ENCODE assay signal across 21 cellular contexts in the genomic region with DNA sequence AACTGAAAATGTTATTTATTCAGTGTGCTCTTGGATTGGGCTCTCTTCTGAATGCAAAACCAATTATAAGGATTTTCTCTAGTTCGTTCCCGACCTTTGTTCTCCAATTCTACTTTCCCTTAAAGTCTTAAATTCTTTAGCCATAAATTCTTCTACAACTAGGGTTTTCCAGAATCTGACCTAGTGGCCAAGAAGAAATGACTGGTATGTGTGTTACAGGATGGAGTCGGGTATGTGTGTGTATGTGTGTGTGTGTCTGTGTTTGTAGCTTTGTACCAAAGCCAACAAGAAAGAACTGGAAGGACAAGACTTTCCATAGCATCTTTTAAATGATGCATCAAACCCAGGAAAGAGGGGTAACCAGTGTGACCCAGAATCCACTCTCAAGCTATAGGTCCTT. TPM values are rescaled to one million over a fixed set of nuclear protein-coding genes. Genes with fewer than 3 reads are reported as not detected.
A peak's percentile ranks its signal among the peaks of the same experiment; 100 is the strongest.
DNase-seq lines count a peak whose midpoint lies in the region; TF ChIP-seq lines count a peak whose summit lies in the region.
"Had no signal": no experiment of that assay in that cellular context is flagged by ENCODE, and none has a peak within 500 bp of the region (broad histone marks: within the 10 kb centered on the region; RNA-seq: fewer than 3 reads in every experiment).

No MANE protein-coding gene starts in this region.

- H3K27me3 Mint-ChIP-seq in MCF 10A (ENCODE audit: insufficient read depth, unreplicated experiment), result no peaks in the 10 kb centered on the region

- POLR2A ChIA-PET in MCF 10A (lab: Yijun Ruan, JAX), result interaction anchor here (0.7 kb wide), 1 partner anchor 848 kb away, joined by 3 read pairs; no protein-coding TSS in a partner anchor

- H3K27ac Mint-ChIP-seq in MCF 10A (ENCODE audit: low read depth, unreplicated experiment), result peak overlapping the region; percentile 24
- H3K27ac Mint-ChIP-seq: CD8-positive, alpha-beta T cell had no signal

- H3K9ac ChIP-seq in subcutaneous abdominal adipose tissue (ENCODE audit: low read length in 5 of 5), result peak overlapping the region in 1 of 5 donors; percentile 7

- no peak overlapping the region for H3K4me3 Mint-ChIP-seq in MCF 10A (ENCODE audit: unreplicated experiment)
- H3K4me3 Mint-ChIP-seq: CD8-positive, alpha-beta T cell had no signal

- H3K27me3 ChIP-seq in breast epithelium, result no peaks in the 10 kb centered on the region
- peaks cover 0 to 9% (median 0%) of the 10 kb centered on the region in 5 donors for H3K27me3 ChIP-seq in subcutaneous abdominal adipose tissue (ENCODE audit: control insufficient read depth in 5 of 5, insufficient read depth in 4 of 5, low read length in 5 of 5)
- H3K27me3 ChIP-seq: body of pancreas, pancreas, upper lobe of left lung had no signal

- BruUV-seq in MCF 10A (replicated peaks; lab: Mats Ljungman, UMichigan), result no TSS peak

- no peak for TF ChIP-seq CTCF in MCF 10A (IDR thresholded peaks at IDR 0.05; ENCODE audit: unreplicated experiment)
- no peak for TF ChIP-seq CTCF in breast epithelium (IDR thresholded peaks at IDR 0.05)
- no peak for TF ChIP-seq CTCF in foreskin fibroblast (IDR thresholded peaks at IDR 0.05; ENCODE audit: low read depth, low read length)
- TF ChIP-seq CTCF in GM20000 (IDR thresholded peaks at IDR 0.05; ENCODE audit: extremely low read depth, missing control alignments), result no peak

- no peaks in the 10 kb centered on the region for H3K9me3 Mint-ChIP-seq in MCF 10A (ENCODE audit: unreplicated experiment)
- H3K9me3 Mint-ChIP-seq: CD8-positive, alpha-beta T cell had no signal

- no peak overlapping the region for H3K27ac ChIP-seq in breast epithelium
- H3K27ac ChIP-seq in subcutaneous abdominal adipose tissue (ENCODE audit: low read depth, low read length), result peak overlapping the region; percentile 90
- H3K27ac ChIP-seq: body of pancreas, dorsolateral prefrontal cortex, left lung, pancreas, upper lobe of left lung had no signal

- no peaks in the 10 kb centered on the region for H3K4me1 ChIP-seq in breast epithelium
- peaks cover 0 to 50% (median 28%) of the 10 kb centered on the region in 5 donors for H3K4me1 ChIP-seq in subcutaneous abdominal adipose tissue (ENCODE audit: control insufficient read depth in 5 of 5, insufficient read depth in 5 of 5, low read length in 5 of 5)
- H3K4me1 ChIP-seq: body of pancreas, pancreas, upper lobe of left lung had no signal

- DNase-seq in MCF 10A (ENCODE audit: unreplicated experiment), result no peak
- DNase-seq in breast epithelium (ENCODE audit: low spot score in 2 of 2), result no peak
- DNase-seq in astrocyte of the hippocampus (ENCODE audit: low read depth, low spot score), result peak; percentile 81
- peak; percentile 66 to 72 for DNase-seq in foreskin fibroblast
- no peak for DNase-seq in GM20000 (ENCODE audit: low spot score)
- DNase-seq in NCI-H2196 (lab: John Stamatoyannopoulos, UW; ENCODE audit: unreplicated experiment), result no peak
- DNase-seq in iPS-NIHi11 (ENCODE audit: low spot score), result no peak
- DNase-seq: 8988T; activated gamma-delta T cell; body of pancreas; CD8-positive, alpha-beta T cell; dorsolateral prefrontal cortex; Kasumi-1; left lung; NCI-H1436; NK-92 treated with Interleukin-12 subunit alpha and Interleukin-12 subunit beta, amount 100 ng/mL, for 24 hours; pancreas; spleen; T-helper 1 cell; upper lobe of left lung had no signal

- H3K4me3 ChIP-seq in breast epithelium, result no peak overlapping the region
- no peak overlapping the region for H3K4me3 ChIP-seq in foreskin fibroblast (ENCODE audit: low read depth in 1 of 2, low read length in 2 of 2)
- no peak overlapping the region for H3K4me3 ChIP-seq in subcutaneous abdominal adipose tissue (ENCODE audit: low read depth in 1 of 5, low read length in 5 of 5)
- H3K4me3 ChIP-seq: body of pancreas, dorsolateral prefrontal cortex, left lung, pancreas, spleen, upper lobe of left lung had no signal

- no peaks in the 10 kb centered on the region for H3K9me3 ChIP-seq in breast epithelium
- H3K9me3 ChIP-seq in subcutaneous abdominal adipose tissue (ENCODE audit: control insufficient read depth in 5 of 5, low read length in 5 of 5), result no peaks in the 10 kb centered on the region
- H3K9me3 ChIP-seq: body of pancreas, left lung, pancreas, spleen, upper lobe of left lung had no signal

- peaks cover 41% of the 10 kb centered on the region for H3K4me1 Mint-ChIP-seq in MCF 10A (ENCODE audit: insufficient read depth, unreplicated experiment)

- intact Hi-C loops in MCF 10A (cut with micrococcal nuclease), result no loop called here
- intact Hi-C loops in breast epithelium (cut with DNase I; ENCODE audit: low total_unique reads), result no loop called here

- CTCF ChIA-PET in MCF 10A (lab: Yijun Ruan, JAX), result interaction anchor here (0.9 to 1.3 kb wide), 3 partner anchors 11 to 107 kb away, joined by 3 to 4 read pairs (median 4); no protein-coding TSS in a partner anchor

- no peaks in the 10 kb centered on the region for H3K36me3 ChIP-seq in breast epithelium
- no peaks in the 10 kb centered on the region for H3K36me3 ChIP-seq in subcutaneous abdominal adipose tissue (ENCODE audit: control insufficient read depth in 5 of 5, insufficient read depth in 5 of 5, low read length in 5 of 5)
- H3K36me3 ChIP-seq: left lung, pancreas, spleen, upper lobe of left lung had no signal

- no peak for TF ChIP-seq POLR2A in breast epithelium (IDR thresholded peaks at IDR 0.05)

- no peaks in the 10 kb centered on the region for H3K36me3 Mint-ChIP-seq in MCF 10A (ENCODE audit: insufficient read depth, unreplicated experiment)
- H3K36me3 Mint-ChIP-seq: CD8-positive, alpha-beta T cell had no signal

RNA-seq across cellular contexts. Expression of a gene that starts 25.8 kb away (rescaled TPM):
- total RNA-seq in MCF 10A (2022) (not detected in 2 replicates), breast epithelium (100 to 1,000 TPM in 1 of 3 donors, 10 to 100 TPM in 2; 41.6 to 498 (median 48.2) TPM)
- total RNA-seq: CD8-positive, alpha-beta T cell; upper lobe of left lung had no signal

Comparison
In these comparisons a context has a peak if more than half of its experiments do, and no peak if none do; other contexts are left out.
1. RNA of a gene that starts 25.8 kb away (total RNA-seq): 41.6 to 498 TPM in breast epithelium; not detected in MCF 10A; every median in the first group is over 10 times any median in the second.
2. DNase-seq: peak in astrocyte of the hippocampus (single experiment) and foreskin fibroblast (2 of 2); none in MCF 10A (single experiment), breast epithelium (0 of 2), GM20000 (single experiment), NCI-H2196 (single experiment) and iPS-NIHi11 (single experiment).